ENCODE assay signal across 10 cellular contexts in the genomic region with DNA sequence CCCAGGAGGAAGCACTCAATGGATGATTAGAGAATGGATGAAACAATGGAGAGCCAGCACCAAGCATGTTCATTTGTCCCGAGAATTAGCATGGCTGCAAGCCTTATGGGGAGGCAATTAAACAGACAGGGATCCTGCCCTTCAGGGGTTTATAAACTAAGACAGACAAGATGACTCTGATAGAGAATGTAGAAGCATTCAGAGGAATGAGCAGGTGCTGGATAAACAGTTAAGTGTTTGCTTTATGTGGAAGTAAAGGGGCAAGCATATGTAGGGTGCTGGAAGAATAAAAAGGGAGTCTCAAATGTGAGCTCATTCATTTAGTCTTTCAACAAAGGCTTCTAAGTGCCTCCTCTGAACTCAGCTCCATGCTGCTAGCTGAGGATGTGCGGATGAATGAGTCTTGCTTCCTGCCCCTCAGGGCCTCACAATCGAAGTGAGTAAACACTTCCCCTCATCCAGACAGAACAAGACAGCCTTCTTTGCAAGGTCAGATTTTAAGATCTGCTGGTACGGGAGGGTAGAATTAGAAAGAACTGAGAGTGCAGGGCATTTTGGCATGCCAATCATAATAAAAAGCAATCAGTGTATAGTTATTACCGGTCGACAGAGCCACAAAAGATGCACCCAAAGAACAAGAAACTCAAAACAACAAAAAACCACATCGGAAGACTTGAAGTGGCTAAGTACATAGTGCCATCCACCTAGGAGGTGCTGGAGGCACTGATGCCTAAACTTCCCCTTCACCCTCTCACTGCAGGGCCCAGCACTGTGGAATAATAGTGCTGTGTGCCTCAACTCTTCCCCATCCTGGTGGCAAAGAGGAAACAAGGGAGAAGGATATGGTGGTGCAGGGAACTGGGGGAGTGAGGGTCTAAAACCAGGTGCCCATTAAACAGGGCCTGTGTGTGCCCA.
DNase-seq lines count a peak whose midpoint lies in the region; ATAC-seq and TF ChIP-seq lines count a peak whose summit lies in the region.
"Had no signal": no experiment of that assay in that cellular context is flagged by ENCODE, and none has a peak within 500 bp of the region (broad histone marks: within the 10 kb centered on the region; RNA-seq: fewer than 3 reads in every experiment).

No MANE protein-coding gene starts in this region.

- no peaks in the 10 kb centered on the region for H3K9me3 Mint-ChIP-seq in mesothelial cell of epicardium

- 60 to 67% (median 63%) methylated on average over 7 of the region's 7 CpGs for WGBS in heart left ventricle, 4 donors

- intact Hi-C loops in heart left ventricle (cut with DNase I) = no loop called here

- peaks cover 0 to 29% (median 0%) of the 10 kb centered on the region in 9 donors for H3K27me3 ChIP-seq in heart left ventricle

- DNase-seq in Ammon's horn (ENCODE audit: low spot score) = peak; percentile 40
- DNase-seq in T-helper 17 cell = no peak
- no peak for DNase-seq in NOMO-1 treated with dmso at 0.1 percent for 144 hours (lab: John Stamatoyannopoulos, UW; ENCODE audit: unreplicated experiment)
- DNase-seq in heart left ventricle = no peak
- no peak for DNase-seq in activated naive CD4-positive, alpha-beta T cell (lab: John Stamatoyannopoulos, UW)
- DNase-seq in mesothelial cell of epicardium (ENCODE audit: low spot score in 2 of 2, unreplicated experiment in 2 of 2) = no peak
- DNase-seq: AML-193 had no signal

- TF ChIP-seq POLR2A in heart left ventricle (IDR thresholded peaks at IDR 0.05) = no peak

- no peaks in the 10 kb centered on the region for H3K36me3 Mint-ChIP-seq in T-helper 17 cell (ENCODE audit: low read depth)
- H3K36me3 Mint-ChIP-seq in mesothelial cell of epicardium = no peaks in the 10 kb centered on the region

- H3K4me3 Mint-ChIP-seq in T-helper 17 cell (no peak overlapping the region), mesothelial cell of epicardium (no peak overlapping the region)

- TF ChIP-seq CTCF in heart left ventricle (IDR thresholded peaks at IDR 0.05) (no peak), mesothelial cell of epicardium (IDR thresholded peaks at IDR 0.05; ENCODE audit: unreplicated experiment) (no peak)

- H3K4me1 Mint-ChIP-seq in T-helper 17 cell (peaks cover 3% of the 10 kb centered on the region), mesothelial cell of epicardium (no peaks in the 10 kb centered on the region)

- peak; percentile 85 for ATAC-seq in GM19035 (IDR thresholded peaks at IDR 0.05; ENCODE audit: unreplicated experiment)
- ATAC-seq in HG03103 (IDR thresholded peaks at IDR 0.05; ENCODE audit: low read depth, unreplicated experiment) = peak; percentile 93
- peak; percentile 41 for ATAC-seq in T-helper 17 cell
- ATAC-seq in heart left ventricle = no peak

- no peak overlapping the region for H3K27ac Mint-ChIP-seq in T-helper 17 cell
- no peak overlapping the region for H3K27ac Mint-ChIP-seq in mesothelial cell of epicardium

- no peaks in the 10 kb centered on the region for H3K4me1 ChIP-seq in heart left ventricle

- H3K9me3 ChIP-seq in T-helper 17 cell (ENCODE audit: control insufficient read depth, low read length, poor library complexity, severe bottlenecking) (no peaks in the 10 kb centered on the region), heart left ventricle (no peaks in the 10 kb centered on the region)

- H3K27me3 Mint-ChIP-seq in T-helper 17 cell (peaks cover 44% of the 10 kb centered on the region), mesothelial cell of epicardium (ENCODE audit: low read depth) (peaks cover 65% of the 10 kb centered on the region)

- H3K4me3 ChIP-seq in heart left ventricle = no peak overlapping the region

- no peak overlapping the region for H3K27ac ChIP-seq in heart left ventricle
- H3K27ac ChIP-seq: VCaP had no signal

- H3K36me3 ChIP-seq in heart left ventricle = no peaks in the 10 kb centered on the region

Comparison
In these comparisons a context has a peak if more than half of its experiments do, and no peak if none do; other contexts are left out.
1. ATAC-seq: peak in GM19035 (single experiment), HG03103 (single experiment) and T-helper 17 cell (single experiment); none in heart left ventricle (0 of 4).